8 cellular contexts compared by ENCODE assay signal in the genomic region with DNA sequence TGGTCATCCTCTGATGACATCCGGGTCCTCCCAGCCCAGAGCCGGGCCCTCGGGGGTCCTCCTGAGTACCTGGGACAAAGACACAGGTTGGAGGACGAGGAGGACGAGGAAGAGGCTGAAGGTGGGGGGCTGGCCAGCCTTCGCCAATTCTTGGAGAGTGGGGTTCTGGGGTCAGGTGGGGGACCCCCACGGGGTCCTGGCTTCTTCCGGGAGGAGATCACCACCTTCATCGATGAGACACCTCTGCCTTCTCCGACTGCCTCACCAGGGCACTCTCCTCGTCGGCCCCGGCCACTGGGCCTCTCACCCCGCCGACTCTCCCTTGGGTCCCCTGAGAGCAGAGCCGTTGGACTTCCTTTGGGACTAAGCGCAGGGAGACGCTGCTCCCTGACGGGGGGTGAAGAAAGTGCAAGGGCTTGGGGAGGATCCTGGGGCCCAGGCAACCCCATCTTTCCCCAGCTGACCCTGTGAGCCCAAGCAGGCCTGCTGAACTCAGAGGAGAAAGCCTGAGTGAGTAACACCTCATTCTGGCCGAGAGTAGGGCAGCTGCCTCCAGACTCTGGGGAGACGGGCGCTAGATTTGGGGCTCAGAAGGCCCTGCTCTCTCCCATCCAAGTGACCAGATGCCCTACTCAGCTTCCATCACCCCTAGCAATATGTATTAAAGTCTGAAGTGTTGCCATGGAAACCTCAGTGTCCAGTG. TPM values are rescaled to one million over a fixed set of nuclear protein-coding genes. Genes with fewer than 3 reads are reported as not detected.
A peak's percentile ranks its signal among the peaks of the same experiment; 100 is the strongest.
DNase-seq lines count a peak whose midpoint lies in the region; ATAC-seq and TF ChIP-seq lines count a peak whose summit lies in the region.

No MANE protein-coding gene starts in this region.

- no peak overlapping the region for H3K4me3 ChIP-seq in aorta (ENCODE audit: low read length in 2 of 2)

- H3K36me3 ChIP-seq in aorta (ENCODE audit: control insufficient read depth in 1 of 2, insufficient read depth in 2 of 2, low read length in 1 of 2): peaks cover 0 to 2% of the 10 kb centered on the region in 2 donors

- ATAC-seq in left cardiac atrium (no peak), Right ventricle myocardium superior (ENCODE audit: poor library complexity) (no peak), aorta (ENCODE audit: low FRiP score) (no peak)
- no peak for ATAC-seq in activated naive CD8-positive, alpha-beta T cell treated with anti-CD3 and anti-CD28 coated beads, Interleukin-2, amount 50 U/mL, for 24 hours

- H3K9me3 Mint-ChIP-seq in activated naive CD8-positive, alpha-beta T cell treated with anti-CD3 and anti-CD28 coated beads, Interleukin-2, amount 50 U/mL, for 24 hours: no peaks in the 10 kb centered on the region
- no peaks in the 10 kb centered on the region for H3K9me3 Mint-ChIP-seq in mesothelial cell of epicardium

- no peak for TF ChIP-seq CTCF in mesothelial cell of epicardium (IDR thresholded peaks at IDR 0.05; ENCODE audit: unreplicated experiment)

- intact Hi-C loops in left cardiac atrium (cut with DNase I): loop anchor here (5.0 to 10.0 kb wide), 3 partner anchors 72 to 212 kb away; a partner anchor contains a TSS
- intact Hi-C loops in Right ventricle myocardium superior (cut with DNase I): loop anchor here (5.0 kb wide), 2 partner anchors 75 to 90 kb away; a partner anchor contains a TSS
- intact Hi-C loops in aorta (cut with DNase I): loop anchor here (5.0 to 10.0 kb wide), 4 partner anchors 75 to 212 kb away; a partner anchor contains a TSS

- H3K27ac ChIP-seq in aorta (ENCODE audit: low read depth in 1 of 2, low read length in 2 of 2): no peak overlapping the region

- 66 to 68% methylated on average over 22 of the region's 22 CpGs for WGBS in aorta, 2 donors

- H3K27ac Mint-ChIP-seq in activated naive CD8-positive, alpha-beta T cell treated with anti-CD3 and anti-CD28 coated beads, Interleukin-2, amount 50 U/mL, for 24 hours: peak overlapping the region; percentile 64
- H3K27ac Mint-ChIP-seq in mesothelial cell of epicardium: peak overlapping the region; percentile 55

- no peaks in the 10 kb centered on the region for H3K9me3 ChIP-seq in aorta (ENCODE audit: control insufficient read depth, low read length)

- H3K4me1 Mint-ChIP-seq in activated naive CD8-positive, alpha-beta T cell treated with anti-CD3 and anti-CD28 coated beads, Interleukin-2, amount 50 U/mL, for 24 hours: peaks cover 23% of the 10 kb centered on the region
- peaks cover 44% of the 10 kb centered on the region for H3K4me1 Mint-ChIP-seq in mesothelial cell of epicardium

- peak; percentile 30 for DNase-seq in left cardiac atrium
- DNase-seq in Right ventricle myocardium superior: no peak
- DNase-seq in activated naive CD8-positive, alpha-beta T cell treated with anti-CD3 and anti-CD28 coated beads, Interleukin-2, amount 50 U/mL, for 24 hours: no peak
- no peak for DNase-seq in mesothelial cell of epicardium (ENCODE audit: low spot score in 2 of 2, unreplicated experiment in 2 of 2)
- DNase-seq in aorta: peak; percentile 48 to 66
- DNase-seq in globus pallidus (ENCODE audit: low spot score): no peak
- DNase-seq in COLO668 (lab: John Stamatoyannopoulos, UW; ENCODE audit: unreplicated experiment): no peak
- no peak for DNase-seq in COLO829 (ENCODE audit: low spot score)

- H3K4me1 ChIP-seq in aorta (ENCODE audit: control insufficient read depth in 1 of 2, insufficient read depth in 2 of 2, low read length in 2 of 2): no peaks in the 10 kb centered on the region

- peaks cover 69% of the 10 kb centered on the region for H3K27me3 Mint-ChIP-seq in activated naive CD8-positive, alpha-beta T cell treated with anti-CD3 and anti-CD28 coated beads, Interleukin-2, amount 50 U/mL, for 24 hours
- H3K27me3 Mint-ChIP-seq in mesothelial cell of epicardium (ENCODE audit: low read depth): peaks cover 14% of the 10 kb centered on the region

- no peaks in the 10 kb centered on the region for H3K27me3 ChIP-seq in aorta (ENCODE audit: control insufficient read depth in 1 of 2, insufficient read depth in 2 of 2, low read length in 1 of 2)

- no peaks in the 10 kb centered on the region for H3K36me3 Mint-ChIP-seq in activated naive CD8-positive, alpha-beta T cell treated with anti-CD3 and anti-CD28 coated beads, Interleukin-2, amount 50 U/mL, for 24 hours (ENCODE audit: low read depth)
- no peaks in the 10 kb centered on the region for H3K36me3 Mint-ChIP-seq in mesothelial cell of epicardium

- peak overlapping the region; percentile 53 for H3K4me3 Mint-ChIP-seq in activated naive CD8-positive, alpha-beta T cell treated with anti-CD3 and anti-CD28 coated beads, Interleukin-2, amount 50 U/mL, for 24 hours
- H3K4me3 Mint-ChIP-seq in mesothelial cell of epicardium: peak overlapping the region; percentile 68

RNA-seq across cellular contexts. Expression of a gene that starts 1.3 kb away (rescaled TPM):
- 10 to 100 TPM; 13.2 to 22.3 TPM for total RNA-seq in left cardiac atrium
- total RNA-seq in Right ventricle myocardium superior: 10.0 TPM
- total RNA-seq in mesothelial cell of epicardium: 80.7 to 86.2 TPM (median 83.8 TPM) in 3 replicates
- total RNA-seq in aorta: 10 to 100 TPM; 43.5 to 66.3 TPM
- 10 to 100 TPM; 23.4 to 93.3 TPM for polyA plus RNA-seq in aorta

RNA-seq across cellular contexts. Expression of a gene that starts 5.3 kb away (rescaled TPM):
- total RNA-seq in left cardiac atrium: 1 to 10 TPM; 5.3 to 8.4 TPM
- total RNA-seq in Right ventricle myocardium superior: 4.4 TPM
- total RNA-seq in mesothelial cell of epicardium: 10.8 to 11.5 TPM (median 11.0 TPM) in 3 replicates
- 10 to 100 TPM in 1 of 2 donors, 1 to 10 TPM in 1; 4.4 to 16.6 TPM for total RNA-seq in aorta
- 10 to 100 TPM in 1 of 2 donors, 1 to 10 TPM in 1; 6.0 to 17.2 TPM for polyA plus RNA-seq in aorta

RNA-seq across cellular contexts. Expression of a gene that starts 13.8 kb away (rescaled TPM):
- total RNA-seq in left cardiac atrium (1 to 10 TPM; 2.3 to 5.8 TPM), Right ventricle myocardium superior (2.9 TPM), mesothelial cell of epicardium (22.9 to 24.3 TPM (median 23.0 TPM) in 3 replicates), aorta (10 to 100 TPM in 1 of 2 donors, 1 to 10 TPM in 1; 8.2 to 13.7 TPM)
- polyA plus RNA-seq in aorta: 10 to 100 TPM in 1 of 2 donors, 1 to 10 TPM in 1; 6.0 to 32.9 TPM

RNA-seq across cellular contexts. Expression of a gene that starts 24.2 kb away (rescaled TPM):
- total RNA-seq in left cardiac atrium (under 1 TPM in 1 of 2 donors, not detected in 1; 0.82 TPM), Right ventricle myocardium superior (1.3 TPM), mesothelial cell of epicardium (11.9 to 18.6 TPM (median 14.3 TPM) in 3 replicates), aorta (1 to 10 TPM in 1 of 2 donors, under 1 TPM in 1; 0.42 to 2.1 TPM)
- polyA plus RNA-seq in aorta: 10 to 100 TPM in 1 of 2 donors, 1 to 10 TPM in 1; 3.6 to 12.6 TPM

RNA-seq across cellular contexts. Expression of a gene that starts 25.1 kb away (rescaled TPM):
- 10 to 100 TPM; 63.4 to 65.4 TPM for total RNA-seq in left cardiac atrium
- total RNA-seq in Right ventricle myocardium superior: 63.0 TPM
- 119 to 126 TPM (median 122 TPM) in 3 replicates for total RNA-seq in mesothelial cell of epicardium
- 10 to 100 TPM; 59.5 to 64.6 TPM for total RNA-seq in aorta
- 10 to 100 TPM; 26.7 to 47.0 TPM for polyA plus RNA-seq in aorta

Comparison
In these comparisons a context has a peak if more than half of its experiments do, and no peak if none do; other contexts are left out.
1. DNase-seq: peak in left cardiac atrium (single experiment) and aorta (2 of 2); none in Right ventricle myocardium superior (single experiment), activated naive CD8-positive, alpha-beta T cell treated with anti-CD3 and anti-CD28 coated beads, Interleukin-2, amount 50 U/mL, for 24 hours (single experiment), mesothelial cell of epicardium (0 of 2), globus pallidus (single experiment), COLO668 (single experiment) and COLO829 (single experiment).